ENCODE assay signal across 31 cellular contexts in genomic region chr14:49876563-49877127, GRCh38.
"Had no signal": no experiment of that assay in that cellular context is flagged by ENCODE, and none has a peak within 500 bp of the region (broad histone marks: within the 10 kb centered on the region; RNA-seq: fewer than 3 reads in every experiment).

No MANE protein-coding gene starts in this region.

- ATAC-seq: activated naive CD4-positive, alpha-beta T cell treated with anti-CD3 and anti-CD28 coated beads, Interleukin-2, amount 50 U/mL, for 72 hours; Right ventricle myocardium inferior had no signal

- H3K4me3 Mint-ChIP-seq: activated CD4-positive, alpha-beta memory T cell treated with anti-CD3 and anti-CD28 coated beads, Interleukin-2, amount 10 ng/mL, durations not matched to agents 7 days and 5 days; activated T-cell treated with anti-CD3 and anti-CD28 coated beads, Interleukin-2, amount 50 U/mL, for 24 hours; brain had no signal

- H3K36me3 ChIP-seq: WERI-Rb-1 had no signal

- H3K9ac ChIP-seq: KMS-11 had no signal

- H3K4me3 ChIP-seq: PC-9 had no signal

- H2AFZ ChIP-seq: PC-9 had no signal

- H3K27ac ChIP-seq: KMS-11, PC-9, RWPE1, WERI-Rb-1 had no signal

- H3K9me3 Mint-ChIP-seq: activated CD4-positive, alpha-beta memory T cell treated with anti-CD3 and anti-CD28 coated beads, Interleukin-2, amount 10 ng/mL, durations not matched to agents 7 days and 5 days; activated naive CD4-positive, alpha-beta T cell treated with anti-CD3 and anti-CD28 coated beads, Interleukin-2, amount 50 U/mL, for 72 hours; activated T-cell treated with anti-CD3 and anti-CD28 coated beads, Interleukin-2, amount 50 U/mL, for 24 hours; activated T-helper 2 cell treated with anti-CD3 and anti-CD28 coated beads, Interferon-gamma antibody, Interleukin-2, Interleukin-4, amounts not matched to agents 10 μg/mL and 5 μg/mL and 100 μg/mL, durations not matched to agents 14 hours and 24 hours and 36 hours had no signal

- H3K27me3 Mint-ChIP-seq: activated CD4-positive, alpha-beta memory T cell treated with anti-CD3 and anti-CD28 coated beads, Interleukin-2, amount 10 ng/mL, durations not matched to agents 7 days and 5 days; activated T-cell treated with anti-CD3 and anti-CD28 coated beads, Interleukin-2, amount 50 U/mL, for 24 hours had no signal

- H3K27ac Mint-ChIP-seq: activated CD4-positive, alpha-beta memory T cell treated with anti-CD3 and anti-CD28 coated beads, Interleukin-2, amount 10 ng/mL, durations not matched to agents 7 days and 5 days; activated naive CD4-positive, alpha-beta T cell treated with anti-CD3 and anti-CD28 coated beads, Interleukin-2, amount 50 U/mL, for 72 hours; activated T-cell treated with anti-CD3 and anti-CD28 coated beads, Interleukin-2, amount 50 U/mL, for 24 hours; activated T-helper 2 cell treated with anti-CD3 and anti-CD28 coated beads, Interferon-gamma antibody, Interleukin-2, Interleukin-4, amounts not matched to agents 10 μg/mL and 5 μg/mL and 100 μg/mL, durations not matched to agents 14 hours and 24 hours and 36 hours; brain had no signal

- H3K4me2 ChIP-seq: KMS-11, PC-9 had no signal

- DNase-seq: activated CD4-positive, alpha-beta memory T cell treated with anti-CD3 and anti-CD28 coated beads, Interleukin-2, amount 10 ng/mL, durations not matched to agents 7 days and 5 days; activated CD4-positive, alpha-beta T cell treated with anti-CD3 and anti-CD28 coated beads for 1 hour; activated CD4-positive, alpha-beta T cell treated with anti-CD3 and anti-CD28 coated beads for 48 hours; activated CD4-positive, CD25-positive, alpha-beta regulatory T cell; activated gamma-delta T cell; activated naive CD4-positive, alpha-beta T cell treated with Interleukin-2 at 50 U/mL for 16 hours; activated T-cell treated with anti-CD3 and anti-CD28 coated beads, Interleukin-2, amount 50 U/mL, for 24 hours; anterior cingulate cortex; caudate nucleus; cerebellar nuclear complex; MM.1S; MV-4-11; NCI-H1092; NCI-H1436 treated with DMSO at 0.1 percent for 48 hours; NCI-H1694 treated with DMSO at 0.1 percent for 48 hours; NCI-H2029; NCI-H2171; NCI-H510A; NCI-H526; NCI-H748 treated with DMSO at 0.1 percent for 48 hours; NK-92 treated with Interleukin-12 subunit alpha and Interleukin-12 subunit beta, amount 100 ng/mL, for 24 hours; PC-9; SIG-M5; T1000; WERI-Rb-1 had no signal

- H3K36me3 Mint-ChIP-seq: activated naive CD4-positive, alpha-beta T cell treated with anti-CD3 and anti-CD28 coated beads, Interleukin-2, amount 50 U/mL, for 72 hours; brain had no signal
